8 cellular contexts compared by ENCODE assay signal in genomic region chr2:199463708-199464613, GRCh38. TPM values are rescaled to one million over a fixed set of nuclear protein-coding genes. Genes with fewer than 3 reads are reported as not detected.
A peak's percentile ranks its signal among the peaks of the same experiment; 100 is the strongest.
DNase-seq lines count a peak whose midpoint lies in the region; ATAC-seq and TF ChIP-seq lines count a peak whose summit lies in the region.

No MANE protein-coding gene starts in this region.

- H3K9me3 ChIP-seq in adipocyte (ENCODE audit: control insufficient read depth, low read length) (no peaks in the 10 kb centered on the region), suprapubic skin (no peaks in the 10 kb centered on the region)

- H3K4me1 ChIP-seq in adipocyte (ENCODE audit: control insufficient read depth, insufficient read depth, low read length) (peaks cover 19% of the 10 kb centered on the region), suprapubic skin (peaks cover 50% of the 10 kb centered on the region)

- no peak overlapping the region for H3K27ac ChIP-seq in suprapubic skin

- H3K4me1 Mint-ChIP-seq in T-helper 2 cell treated with Interferon-gamma antibody and Interleukin-4, amounts not matched to agents 5 μg/mL and 100 μg/mL, for 36 hours (ENCODE audit: low read depth), result peaks cover 10% of the 10 kb centered on the region

- no peak overlapping the region for H3K27ac Mint-ChIP-seq in T-helper 2 cell treated with Interferon-gamma antibody and Interleukin-4, amounts not matched to agents 5 μg/mL and 100 μg/mL, for 36 hours

- no peak for TF ChIP-seq EP300 in suprapubic skin (IDR thresholded peaks at IDR 0.05)

- peak overlapping the region; percentile 84 for H3K9ac ChIP-seq in adipocyte (ENCODE audit: low read length)

- no peaks in the 10 kb centered on the region for H3K9me3 Mint-ChIP-seq in T-helper 2 cell treated with Interferon-gamma antibody and Interleukin-4, amounts not matched to agents 5 μg/mL and 100 μg/mL, for 36 hours

- 12% methylated on average over 65 of the region's 66 CpGs for WGBS in suprapubic skin

- no peak for TF ChIP-seq POLR2A in suprapubic skin (IDR thresholded peaks at IDR 0.05)

- DNase-seq in T-helper 2 cell treated with Interferon-gamma antibody and Interleukin-4, amounts not matched to agents 5 μg/mL and 100 μg/mL, for 36 hours (ENCODE audit: low spot score), result no peak
- DNase-seq in T-helper 2 cell (no peak), adipocyte (ENCODE audit: low read depth) (peak; percentile 70), kidney epithelial cell (ENCODE audit: low read depth) (no peak), suprapubic skin (ENCODE audit: low spot score in 2 of 2) (peak; percentile 72 to 82), medulla oblongata (ENCODE audit: extremely low spot score) (no peak), NCI-H510A (lab: John Stamatoyannopoulos, UW) (no peak)

- peaks cover 6% of the 10 kb centered on the region for H3K36me3 Mint-ChIP-seq in T-helper 2 cell treated with Interferon-gamma antibody and Interleukin-4, amounts not matched to agents 5 μg/mL and 100 μg/mL, for 36 hours (ENCODE audit: low read depth)

- H3K36me3 ChIP-seq in adipocyte (ENCODE audit: control insufficient read depth, insufficient read depth, low read length, severe bottlenecking), result no peaks in the 10 kb centered on the region
- H3K36me3 ChIP-seq in kidney epithelial cell (ENCODE audit: control insufficient read depth, insufficient read depth, low read length), result no peaks in the 10 kb centered on the region
- H3K36me3 ChIP-seq in suprapubic skin, result no peaks in the 10 kb centered on the region

- TF ChIP-seq CTCF in kidney epithelial cell (IDR thresholded peaks at IDR 0.05; ENCODE audit: insufficient read depth, low read length, poor library complexity, severe bottlenecking), result no peak
- TF ChIP-seq CTCF in suprapubic skin (IDR thresholded peaks at IDR 0.05), result no peak

- H3K27me3 ChIP-seq in adipocyte (replicated peaks; ENCODE audit: control insufficient read depth, insufficient read depth, low read length) (peaks cover 38% of the 10 kb centered on the region), kidney epithelial cell (ENCODE audit: control insufficient read depth, insufficient read depth, low read length) (peaks cover 77% of the 10 kb centered on the region), suprapubic skin (peaks cover 94% of the 10 kb centered on the region)

- peaks cover 85% of the 10 kb centered on the region for H3K27me3 Mint-ChIP-seq in T-helper 2 cell treated with Interferon-gamma antibody and Interleukin-4, amounts not matched to agents 5 μg/mL and 100 μg/mL, for 36 hours (ENCODE audit: low read depth)

- peak overlapping the region; percentile 26 for H3K4me3 Mint-ChIP-seq in T-helper 2 cell treated with Interferon-gamma antibody and Interleukin-4, amounts not matched to agents 5 μg/mL and 100 μg/mL, for 36 hours

- H3K4me3 ChIP-seq in adipocyte (ENCODE audit: low read length) (peak overlapping the region; percentile 86), kidney epithelial cell (ENCODE audit: low read depth, low read length) (peak overlapping the region; percentile 39), suprapubic skin (peak overlapping the region; percentile 54)

- ATAC-seq in GM21576 (IDR thresholded peaks at IDR 0.05; ENCODE audit: unreplicated experiment), result no peak

RNA-seq across cellular contexts. Expression of gene SATB2, which starts 6.2 kb away (rescaled TPM):
- total RNA-seq in kidney epithelial cell, result 5.3 and 5.5 TPM in 2 replicates
- total RNA-seq in suprapubic skin, result 10 to 100 TPM in 1 of 4 donors, 1 to 10 TPM in 3; 2.9 to 12.1 (median 3.9) TPM

Comparison
In these comparisons a context has a peak if more than half of its experiments do, and no peak if none do; other contexts are left out.
1. DNase-seq: peak in adipocyte (single experiment) and suprapubic skin (2 of 2); none in T-helper 2 cell treated with Interferon-gamma antibody and Interleukin-4, amounts not matched to agents 5 μg/mL and 100 μg/mL, for 36 hours (single experiment), T-helper 2 cell (0 of 5), kidney epithelial cell (single experiment), medulla oblongata (single experiment) and NCI-H510A (single experiment).
2. Peak in every context shown above with its lines, with median percentiles within 50 percentile points of each other: H3K4me3 ChIP-seq.